19 cellular contexts compared by ENCODE assay signal in genomic region chr22:22773427-22773826, GRCh38.
"Had no signal": no experiment of that assay in that cellular context is flagged by ENCODE, and none has a peak within 500 bp of the region (broad histone marks: within the 10 kb centered on the region; RNA-seq: fewer than 3 reads in every experiment).

No MANE protein-coding gene starts in this region.

- H3K4me1 ChIP-seq: colonic mucosa, neural progenitor cell, pancreas, suprapubic skin, thyroid gland, upper lobe of right lung had no signal

- H3K4me1 Mint-ChIP-seq: neural progenitor cell had no signal

- H3K4me3 ChIP-seq: colonic mucosa, mucosa of descending colon, neural progenitor cell, pancreas, suprapubic skin, thyroid gland, upper lobe of right lung had no signal

- H3K9me3 ChIP-seq: colonic mucosa, mucosa of descending colon, pancreas, suprapubic skin, thyroid gland, upper lobe of right lung had no signal

- H3K4me3 Mint-ChIP-seq: naive thymus-derived CD8-positive, alpha-beta T cell; neural progenitor cell had no signal

- H3K36me3 ChIP-seq: colonic mucosa, neural progenitor cell, pancreas, suprapubic skin, thyroid gland, upper lobe of right lung had no signal

- H3K27ac ChIP-seq: colonic mucosa, neural progenitor cell, pancreas, suprapubic skin, thyroid gland, upper lobe of right lung had no signal

- H3K4me2 ChIP-seq: neural progenitor cell had no signal

- H3K36me3 Mint-ChIP-seq: naive thymus-derived CD8-positive, alpha-beta T cell; neural progenitor cell had no signal

- H3K9ac ChIP-seq: neural progenitor cell had no signal

- H3K27me3 ChIP-seq: colonic mucosa, pancreas, thyroid gland had no signal

- H2AFZ ChIP-seq: neural progenitor cell had no signal

- ATAC-seq: left lobe of liver; mucosa of descending colon; naive thymus-derived CD8-positive, alpha-beta T cell; stimulated activated naive CD8-positive, alpha-beta T cell treated with anti-CD3 and anti-CD28 coated beads, Interleukin-15, Interleukin-2, amounts not matched to agents 100 U/mL and 50 U/mL, for 24 hours had no signal

- H3K9me3 Mint-ChIP-seq: naive thymus-derived CD8-positive, alpha-beta T cell; neural progenitor cell had no signal

- DNase-seq: colonic mucosa; effector CD4-positive, alpha-beta T cell; foreskin melanocyte; mammary epithelial cell; mucosa of descending colon; naive thymus-derived CD8-positive, alpha-beta T cell; nucleus accumbens; pancreas; right cardiac atrium; small intestine; stimulated activated CD4-positive, alpha-beta T cell treated with anti-CD3 and anti-CD28 coated beads, Interleukin-12 subunit alpha, Interleukin-12 subunit beta, amount 100 ng/mL, for 4 hours; stimulated activated naive CD8-positive, alpha-beta T cell treated with anti-CD3 and anti-CD28 coated beads, Interleukin-15, Interleukin-2, amounts not matched to agents 100 U/mL and 50 U/mL, for 24 hours; thyroid gland; upper lobe of right lung had no signal

- H3K27ac Mint-ChIP-seq: neural progenitor cell, progenitor cell of endocrine pancreas had no signal

- FAIRE-seq: islet of Langerhans, pancreas, small intestine had no signal
